7 cellular contexts compared by ENCODE assay signal in the genomic region with DNA sequence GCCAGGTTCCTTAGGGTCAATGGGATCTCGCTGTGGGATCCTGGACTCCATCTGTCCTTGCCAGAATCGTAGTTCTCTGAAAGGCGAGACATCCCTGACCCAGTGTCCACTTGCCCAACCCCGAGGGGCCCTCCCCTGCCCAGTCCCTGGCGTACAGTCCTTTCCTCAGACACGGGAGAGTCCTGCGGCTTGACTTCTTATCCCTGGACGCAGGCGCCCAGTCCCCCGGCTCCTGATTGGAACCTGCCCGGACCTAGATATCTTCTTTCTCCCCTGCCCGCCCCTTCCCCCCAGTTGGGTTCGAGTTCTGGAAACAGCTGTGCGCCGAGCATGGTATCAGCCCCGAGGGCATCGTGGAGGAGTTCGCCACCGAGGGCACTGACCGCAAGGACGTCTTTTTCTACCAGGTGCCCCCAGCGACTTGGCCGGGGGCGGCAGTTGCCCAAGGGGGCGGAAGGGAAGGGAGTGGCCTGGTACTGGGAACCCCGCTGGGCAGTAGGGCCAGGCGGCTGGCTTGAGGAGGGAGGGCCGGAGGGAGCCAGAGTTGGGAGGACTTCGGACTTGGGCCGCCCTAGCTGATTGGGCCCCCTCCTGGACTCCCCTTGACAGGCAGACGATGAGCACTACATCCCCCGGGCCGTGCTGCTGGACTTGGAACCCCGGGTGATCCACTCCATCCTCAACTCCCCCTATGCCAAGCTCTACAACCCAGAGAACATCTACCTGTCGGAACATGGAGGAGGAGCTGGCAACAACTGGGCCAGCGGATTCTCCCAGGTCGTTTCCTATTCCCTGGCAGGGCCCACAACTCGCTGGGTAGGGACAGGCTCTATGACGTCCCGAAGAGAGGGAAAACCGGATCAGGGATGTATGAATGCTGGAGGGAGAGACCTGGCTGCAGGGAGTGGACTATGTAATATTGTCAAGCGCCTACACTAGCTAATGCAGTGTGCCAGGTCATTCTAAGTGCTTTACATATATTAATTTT. TPM values are rescaled to one million over a fixed set of nuclear protein-coding genes. Genes with fewer than 3 reads are reported as not detected.
DNase-seq lines count a peak whose midpoint lies in the region; ATAC-seq, FAIRE-seq and TF ChIP-seq lines count a peak whose summit lies in the region.
"Not testable (repeated sequence)": the region's sequence is repeated elsewhere in the genome, so short reads cannot be mapped to it uniquely, and the experiment has no call there.

No MANE protein-coding gene starts in this region.

- not testable (repeated sequence) for DNase-seq in GM18507 (ENCODE audit: extremely low spot score, insufficient read length, low read depth); SK-N-MC (ENCODE audit: low read depth, low spot score)
- DNase-seq in activated naive CD4-positive, alpha-beta T cell treated with anti-CD3 and anti-CD28 coated beads, Interleukin-2, amount 10 ng/mL, durations not matched to agents 7 days and 5 days = peak; percentile 48
- DNase-seq in lower leg skin (ENCODE audit: low spot score in 2 of 2) = peak in 1 of 2 donors; percentile 6
- peak; percentile 45 to 74 for DNase-seq in gastrocnemius medialis

- CTCF ChIA-PET in activated naive CD4-positive, alpha-beta T cell treated with anti-CD3 and anti-CD28 coated beads, Interleukin-2, amount 10 ng/mL, durations not matched to agents 7 days and 5 days (lab: Charles Lee) = interaction anchor here (1.1 to 3.7 kb wide), 2 partner anchors 32 to 154 kb away, joined by 3 to 26 read pairs; a partner anchor contains a TSS

- H3K36me3 ChIP-seq in HUES48 (ENCODE audit: control insufficient read depth, insufficient read depth, low read length) = peaks cover 40% of the 10 kb centered on the region
- H3K36me3 ChIP-seq in SK-N-MC (ENCODE audit: insufficient read depth, low read length) = peaks cover 32% of the 10 kb centered on the region
- peaks cover 21 to 23% of the 10 kb centered on the region in 2 donors for H3K36me3 ChIP-seq in esophagus (ENCODE audit: control insufficient read depth in 2 of 2, insufficient read depth in 2 of 2, low read length in 1 of 2)
- peaks cover 0 to 34% of the 10 kb centered on the region in 2 donors for H3K36me3 ChIP-seq in gastrocnemius medialis

- H3K27ac ChIP-seq in HUES48 (ENCODE audit: low read depth, low read length) (peak overlapping the region; percentile 92), SK-N-MC (0 out of 2 replicates have a peak overlapping the region, but pooled peaks have one; percentile 19), esophagus (ENCODE audit: low read depth in 2 of 2, low read length in 1 of 2) (peak overlapping the region; percentile 69 to 86), gastrocnemius medialis (peak overlapping the region; percentile 93 to 99 (median 96))

- H3K4me1 ChIP-seq in HUES48 (ENCODE audit: control insufficient read depth, insufficient read depth, low read length); esophagus (ENCODE audit: control insufficient read depth in 2 of 2, insufficient read depth in 2 of 2, low read length in 1 of 2): not testable (repeated sequence)
- H3K4me1 ChIP-seq in gastrocnemius medialis = peaks cover 41 to 44% of the 10 kb centered on the region in 2 donors

- H3K27ac Mint-ChIP-seq in activated naive CD4-positive, alpha-beta T cell treated with anti-CD3 and anti-CD28 coated beads, Interleukin-2, amount 10 ng/mL, durations not matched to agents 7 days and 5 days = peak overlapping the region; percentile 97

- H3K27me3 Mint-ChIP-seq in activated naive CD4-positive, alpha-beta T cell treated with anti-CD3 and anti-CD28 coated beads, Interleukin-2, amount 10 ng/mL, durations not matched to agents 7 days and 5 days = not testable (repeated sequence)

- WGBS in esophagus, 2 donors = 10% methylated on average over 34 to 35 of the region's 42 CpGs
- WGBS in lower leg skin, 2 donors = 6 to 14% methylated on average over 29 to 32 of the region's 42 CpGs

- in situ Hi-C loops in gastrocnemius medialis (cut with MboI; ENCODE audit: low sequenced_read_pairs in 4 of 4) = loop anchor here in 2 of 4 donors (10.0 kb wide), 2 partner anchors 55 to 65 kb away; a partner anchor contains a TSS

- peaks cover 40% of the 10 kb centered on the region for H3K4me1 Mint-ChIP-seq in activated naive CD4-positive, alpha-beta T cell treated with anti-CD3 and anti-CD28 coated beads, Interleukin-2, amount 10 ng/mL, durations not matched to agents 7 days and 5 days

- not testable (repeated sequence) for TF ChIP-seq CTCF in lower leg skin (IDR thresholded peaks at IDR 0.05); gastrocnemius medialis (IDR thresholded peaks at IDR 0.05 in 4 of 5, conservative IDR thresholded peaks at IDR 0.05 in 1 of 5)

- ATAC-seq in gastrocnemius medialis = peak; percentile 56 to 64

- H3K9ac ChIP-seq in HUES48 (ENCODE audit: low read depth, low read length) (peak overlapping the region; percentile 42), SK-N-MC (ENCODE audit: insufficient read length) (peak overlapping the region; percentile 92)

- H3K4me3 ChIP-seq in HUES48 (ENCODE audit: low read depth, low read length) (peak overlapping the region; percentile 94), SK-N-MC (peak overlapping the region; percentile 87), esophagus (ENCODE audit: low read depth in 1 of 2, low read length in 2 of 2) (peak overlapping the region; percentile 55 to 89), lower leg skin (ENCODE audit: low read depth, poor library complexity, severe bottlenecking) (peak overlapping the region; percentile 35), gastrocnemius medialis (peak overlapping the region; percentile 75 to 100 (median 94))

- H3K9me3 Mint-ChIP-seq in activated naive CD4-positive, alpha-beta T cell treated with anti-CD3 and anti-CD28 coated beads, Interleukin-2, amount 10 ng/mL, durations not matched to agents 7 days and 5 days = not testable (repeated sequence)

- H3K4me3 Mint-ChIP-seq in activated naive CD4-positive, alpha-beta T cell treated with anti-CD3 and anti-CD28 coated beads, Interleukin-2, amount 10 ng/mL, durations not matched to agents 7 days and 5 days = peak overlapping the region; percentile 99

- TF ChIP-seq POLR2A in lower leg skin (IDR thresholded peaks at IDR 0.05); gastrocnemius medialis (IDR thresholded peaks at IDR 0.05): not testable (repeated sequence)

- peaks cover 41% of the 10 kb centered on the region for H3K36me3 Mint-ChIP-seq in activated naive CD4-positive, alpha-beta T cell treated with anti-CD3 and anti-CD28 coated beads, Interleukin-2, amount 10 ng/mL, durations not matched to agents 7 days and 5 days

- not testable (repeated sequence) for H3K9me3 ChIP-seq in HUES48 (ENCODE audit: control insufficient read depth, insufficient read depth, low read length); SK-N-MC (ENCODE audit: low read depth, low read length); esophagus (ENCODE audit: control insufficient read depth in 2 of 2, insufficient read depth in 1 of 2, low read depth in 1 of 2, low read length in 1 of 2); gastrocnemius medialis

- intact Hi-C loops in lower leg skin (cut with DNase I; ENCODE audit: low total_unique reads) = loop anchor here (2.0 kb wide), 1 partner anchor 67 kb away; a partner anchor contains a TSS
- intact Hi-C loops in gastrocnemius medialis (cut with DNase I; ENCODE audit: low total_unique reads) = loop anchor here (1.0 kb wide), 2 partner anchors 33 to 69 kb away; a partner anchor contains a TSS

- FAIRE-seq in GM18507 (lab: Jason Lieb, UNC) = peak; percentile 85

- H3K27me3 ChIP-seq in HUES48 (ENCODE audit: control insufficient read depth, insufficient read depth, low read length); esophagus (ENCODE audit: control insufficient read depth in 1 of 2, insufficient read depth in 2 of 2, low read length in 2 of 2); gastrocnemius medialis: not testable (repeated sequence)

RNA-seq across cellular contexts. Expression of a gene that starts 0.6 kb away (rescaled TPM):
- polyA plus RNA-seq in esophagus = 10 to 100 TPM; 27.2 to 49.9 TPM
- total RNA-seq in lower leg skin = 10 to 100 TPM; 54.4 to 61.1 (median 56.7) TPM
- total RNA-seq in gastrocnemius medialis = 100 to 1,000 TPM in 1 of 4 donors, 10 to 100 TPM in 3; 54.7 to 125 (median 91.7) TPM

RNA-seq across cellular contexts. Expression of a gene that starts 0.9 kb away (rescaled TPM):
- polyA plus RNA-seq in esophagus = 10 to 100 TPM; 15.3 to 28.5 TPM
- 100 to 1,000 TPM in 1 of 4 donors, 10 to 100 TPM in 3; 69.4 to 106 (median 84.3) TPM for total RNA-seq in lower leg skin
- total RNA-seq in gastrocnemius medialis = 10 to 100 TPM; 50.7 to 65.5 (median 60.5) TPM

RNA-seq across cellular contexts. Expression of a gene that starts 32.6 kb away (rescaled TPM):
- polyA plus RNA-seq in esophagus = 1 to 10 TPM; 6.4 to 7.2 TPM
- total RNA-seq in lower leg skin (1 to 10 TPM in 2 of 4 donors, under 1 TPM in 2; 0.67 to 3.6 (median 1.8) TPM), gastrocnemius medialis (1 to 10 TPM in 2 of 4 donors, under 1 TPM in 2; 0.46 to 2.7 (median 1.4) TPM)

RNA-seq across cellular contexts. Expression of a gene that starts 43.2 kb away (rescaled TPM):
- polyA plus RNA-seq in esophagus = 10 to 100 TPM; 36.8 to 38.3 TPM
- 10 to 100 TPM; 37.8 to 43.2 (median 39.3) TPM for total RNA-seq in lower leg skin
- 10 to 100 TPM; 49.7 to 81.9 (median 53.8) TPM for total RNA-seq in gastrocnemius medialis

RNA-seq across cellular contexts. Expression of a gene that starts 48.2 kb away (rescaled TPM):
- 10 to 100 TPM; 58.2 to 62.1 TPM for polyA plus RNA-seq in esophagus
- total RNA-seq in lower leg skin (10 to 100 TPM; 32.4 to 49.5 (median 41.7) TPM), gastrocnemius medialis (10 to 100 TPM; 22.4 to 39.9 (median 27.5) TPM)

Comparison
In these comparisons a context has a peak if more than half of its experiments do, and no peak if none do; other contexts are left out.
1. H3K27ac ChIP-seq: peak in every context shown above with its lines; median percentile 96 in gastrocnemius medialis; 92 in HUES48; 78 in esophagus; 19 in SK-N-MC.
2. H3K4me3 ChIP-seq: peak in every context shown above with its lines; median percentile 94 in HUES48; 94 in gastrocnemius medialis; 87 in SK-N-MC; 72 in esophagus; 35 in lower leg skin.